ENCODE assay signal across 9 cellular contexts in genomic region chr3:39124876-39125836, GRCh38.
DNase-seq lines count a peak whose midpoint lies in the region; ATAC-seq and TF ChIP-seq lines count a peak whose summit lies in the region.
"Had no signal": no experiment of that assay in that cellular context is flagged by ENCODE, and none has a peak within 500 bp of the region (broad histone marks: within the 10 kb centered on the region; RNA-seq: fewer than 3 reads in every experiment).

No MANE protein-coding gene starts in this region.

- H2AFZ ChIP-seq in Loucy (ENCODE audit: low read length), result no peak overlapping the region

- H3K9me2 ChIP-seq in Loucy (replicated peaks; ENCODE audit: low read depth, low read length), result no peaks in the 10 kb centered on the region

- no peaks in the 10 kb centered on the region for H3K9me3 Mint-ChIP-seq in nephron

- H3K4me2 ChIP-seq in Loucy (ENCODE audit: low read depth, low read length, poor library complexity, severe bottlenecking), result no peak overlapping the region

- H3K79me2 ChIP-seq in Loucy (ENCODE audit: insufficient read depth, low read length), result no peaks in the 10 kb centered on the region

- DNase-seq in AG09319 (ENCODE audit: extremely low read depth, low read depth), result no peak
- DNase-seq in epithelial cell of esophagus (ENCODE audit: low read depth), result peak; percentile 53
- DNase-seq in germinal center (ENCODE audit: low spot score), result no peak
- no peak for DNase-seq in NOMO-1 (lab: John Stamatoyannopoulos, UW; ENCODE audit: unreplicated experiment in 2 of 2)
- DNase-seq: NCI-H2227 treated with DMSO at 0.1 percent for 48 hours had no signal

- no peaks in the 10 kb centered on the region for H3K9me3 ChIP-seq in Loucy (ENCODE audit: insufficient read depth, low read depth, low read length)

- H3K4me3 ChIP-seq in Loucy (ENCODE audit: low read length, poor library complexity, severe bottlenecking) (no peak overlapping the region), epithelial cell of esophagus (ENCODE audit: low read length) (no peak overlapping the region)

- H3F3A ChIP-seq in Loucy (ENCODE audit: low read depth), result no peaks in the 10 kb centered on the region

- no peaks in the 10 kb centered on the region for H4K20me1 ChIP-seq in Loucy (ENCODE audit: insufficient read depth, low read length, poor library complexity, severe bottlenecking)

- peaks cover 3% of the 10 kb centered on the region for H3K27me3 Mint-ChIP-seq in nephron (ENCODE audit: low read depth)

- peaks cover 5% of the 10 kb centered on the region for H3K4me1 Mint-ChIP-seq in nephron

- H3K27me3 ChIP-seq in Loucy (ENCODE audit: insufficient read depth, low read length, poor library complexity, severe bottlenecking), result no peaks in the 10 kb centered on the region

- no peak overlapping the region for H3K27ac Mint-ChIP-seq in nephron

- H3K36me3 Mint-ChIP-seq in nephron (ENCODE audit: low read depth), result no peaks in the 10 kb centered on the region

- no peak overlapping the region for H3K9ac ChIP-seq in Loucy (ENCODE audit: low read depth, low read length, poor library complexity, severe bottlenecking)

- H3K36me3 ChIP-seq in Loucy (ENCODE audit: insufficient read depth, low read length), result no peaks in the 10 kb centered on the region

- H3K4me3 Mint-ChIP-seq in nephron, result no peak overlapping the region

- H3K4me1 ChIP-seq in Loucy (ENCODE audit: insufficient read depth, low read length, poor library complexity, severe bottlenecking), result peaks cover 26% of the 10 kb centered on the region

- TF ChIP-seq CTCF in AG09319 (IDR thresholded peaks at IDR 0.05; ENCODE audit: low read depth, low read length), result peak; percentile 52
- TF ChIP-seq CTCF in Loucy (conservative IDR thresholded peaks at IDR 0.05; ENCODE audit: low read length), result peak; percentile 28; the same call in 1 of the 2 replicates
- peak; percentile 56 for TF ChIP-seq CTCF in epithelial cell of esophagus (IDR thresholded peaks at IDR 0.05; ENCODE audit: insufficient read depth, low read depth, low read length, missing control alignments)
- peak; percentile 30 to 37 (median 32) for TF ChIP-seq CTCF in nephron (IDR thresholded peaks at IDR 0.05; ENCODE audit: unreplicated experiment in 3 of 3)

- no peak for ATAC-seq in HG03175 (IDR thresholded peaks at IDR 0.05; ENCODE audit: unreplicated experiment)
- ATAC-seq in HG03108 (IDR thresholded peaks at IDR 0.05; ENCODE audit: unreplicated experiment), result no peak
